ENCODE assay signal across 8 cellular contexts in genomic region chr12:121626087-121626852, GRCh38. TPM values are rescaled to one million over a fixed set of nuclear protein-coding genes. Genes with fewer than 3 reads are reported as not detected.
A peak's percentile ranks its signal among the peaks of the same experiment; 100 is the strongest.
DNase-seq lines count a peak whose midpoint lies in the region; ATAC-seq, FAIRE-seq and TF ChIP-seq lines count a peak whose summit lies in the region.

TSS of gene ORAI1 (plus strand) at chr12:121626530.

- ATAC-seq in GM18907 (IDR thresholded peaks at IDR 0.05; ENCODE audit: unreplicated experiment) (peak; percentile 73), HG03159 (IDR thresholded peaks at IDR 0.05; ENCODE audit: unreplicated experiment) (peak; percentile 70), WTC11 (peak; percentile 72)

- peak within 1 kb of the TSS; percentile 81 for H3K4me3 Mint-ChIP-seq in WTC11
- peak within 1 kb of the TSS; percentile 93 to 96 (median 95) for H3K4me3 Mint-ChIP-seq in immature natural killer cell

- H3K36me3 Mint-ChIP-seq in WTC11 = peaks cover 6% of the 10 kb centered on the region; the same call in 1 of the 2 replicates
- H3K36me3 Mint-ChIP-seq in immature natural killer cell = peaks cover 0 to 4% (median 4%) of the 10 kb centered on the region in 3 donors

- no peaks in the 10 kb centered on the region for H3K36me3 ChIP-seq in bronchial epithelial cell (ENCODE audit: control insufficient read depth, insufficient read depth, low read length)

- H3K9me3 Mint-ChIP-seq in WTC11 = no peaks in the 10 kb centered on the region
- no peaks in the 10 kb centered on the region for H3K9me3 Mint-ChIP-seq in immature natural killer cell

- H3K4me3 ChIP-seq in AG04450 (ENCODE audit: low read depth, low read length) (peak within 1 kb of the TSS; percentile 70), bronchial epithelial cell (ENCODE audit: low read depth, low read length) (peak within 1 kb of the TSS; percentile 72)

- POLR2A ChIA-PET in AG04450 (lab: Yijun Ruan, JAX) = interaction anchor here (0.7 to 1.5 kb wide), 7 partner anchors 44 to 93 kb away, joined by 3 to 8 read pairs (median 4); no protein-coding TSS in a partner anchor
- POLR2A ChIA-PET in WTC11 (lab: Charles Lee) = interaction anchor here (0.6 to 4.3 kb wide), 12 partner anchors 12 to 183 kb away, joined by 3 to 73 read pairs (median 4); partner anchors contain the start of genes KDM2B, MORN3 and TMEM120B

- peaks cover 49% of the 10 kb centered on the region for H3K4me1 Mint-ChIP-seq in WTC11
- peaks cover 52 to 56% of the 10 kb centered on the region in 2 donors for H3K4me1 Mint-ChIP-seq in immature natural killer cell

- FAIRE-seq in bronchial epithelial cell (lab: Jason Lieb, UNC) = no peak

- peak within 1 kb of the TSS; percentile 68 for H3K27ac ChIP-seq in AG04450 (ENCODE audit: low read depth, low read length)

- H3K27ac Mint-ChIP-seq in WTC11 (peak within 1 kb of the TSS; percentile 80), immature natural killer cell (peak within 1 kb of the TSS; percentile 94 to 99 (median 98))

- no peaks in the 10 kb centered on the region for H3K27me3 ChIP-seq in AG04450 (ENCODE audit: control insufficient read depth, insufficient read depth, low read length)
- H3K27me3 ChIP-seq in bronchial epithelial cell (ENCODE audit: control insufficient read depth, insufficient read depth, low read length) = no peaks in the 10 kb centered on the region

- CTCF ChIA-PET in AG04450 (lab: Charles Lee) = interaction anchor here (0.7 to 5.5 kb wide), 10 partner anchors 9 to 127 kb away, joined by 3 to 60 read pairs (median 4); partner anchors contain the start of gene MORN3
- CTCF ChIA-PET in WTC11 (lab: Charles Lee) = interaction anchor here (1.0 to 6.6 kb wide), 19 partner anchors 10 to 126 kb away, joined by 3 to 67 read pairs (median 7); partner anchors contain the start of genes KDM2B and MORN3

- DNase-seq in AG04450 (ENCODE audit: low read depth, low spot score) = peak; percentile 73
- DNase-seq in NCI-H226 = peak; percentile 85
- DNase-seq in WTC11 (ENCODE audit: low spot score) = peak; percentile 96
- DNase-seq in bronchial epithelial cell (ENCODE audit: low read depth) = peak; percentile 71
- DNase-seq in immature natural killer cell = peak; percentile 97
- DNase-seq in smooth muscle cell of the brain vasculature (ENCODE audit: low read depth, low spot score) = peak; percentile 81

- H3K27me3 Mint-ChIP-seq in WTC11 (ENCODE audit: low read depth) (no peaks in the 10 kb centered on the region), immature natural killer cell (ENCODE audit: low read depth in 3 of 3) (peaks cover 23 to 30% (median 23%) of the 10 kb centered on the region in 3 donors)

- no peak for TF ChIP-seq CTCF in AG04450 (IDR thresholded peaks at IDR 0.05; ENCODE audit: low read depth, low read length)
- no peak for TF ChIP-seq CTCF in WTC11 (IDR thresholded peaks at IDR 0.05)
- no peak for TF ChIP-seq CTCF in bronchial epithelial cell (IDR thresholded peaks at IDR 0.05; ENCODE audit: insufficient read depth, low read length, severe bottlenecking)

- no peaks in the 10 kb centered on the region; the same call in 1 of the 2 replicates for H3K9me3 ChIP-seq in AG04450 (ENCODE audit: control insufficient read depth, insufficient read depth, low read length)

TF ChIP-seq in WTC11, 78 proteins besides CTCF, POLR2A, EP300 and RAD21:
- TF ChIP-seq SP1 (CRISPR knock-in tag; conservative IDR thresholded peaks at IDR 0.05) (peak; percentile 94), GABPB1 (CRISPR knock-in tag; IDR thresholded peaks at IDR 0.05) (peak; percentile 14; the same call in 1 of the 2 replicates), TEAD1 (CRISPR knock-in tag; IDR thresholded peaks at IDR 0.05) (0 out of 2 replicates have a peak, but pooled peaks have one; percentile 17), TEAD4 (CRISPR knock-in tag; IDR thresholded peaks at IDR 0.05) (no peak), FOXK1 (CRISPR knock-in tag; IDR thresholded peaks at IDR 0.05) (peak; percentile 87), USF1 (CRISPR knock-in tag; IDR thresholded peaks at IDR 0.05) (peak; percentile 98), ZNF423 (CRISPR knock-in tag; IDR thresholded peaks at IDR 0.05) (peak; percentile 55), AR (CRISPR knock-in tag; IDR thresholded peaks at IDR 0.05) (no peak), ZNF416 (CRISPR knock-in tag; IDR thresholded peaks at IDR 0.05) (0 out of 2 replicates have a peak, but pooled peaks have one; percentile 16)
- TF ChIP-seq, protein P1, sequence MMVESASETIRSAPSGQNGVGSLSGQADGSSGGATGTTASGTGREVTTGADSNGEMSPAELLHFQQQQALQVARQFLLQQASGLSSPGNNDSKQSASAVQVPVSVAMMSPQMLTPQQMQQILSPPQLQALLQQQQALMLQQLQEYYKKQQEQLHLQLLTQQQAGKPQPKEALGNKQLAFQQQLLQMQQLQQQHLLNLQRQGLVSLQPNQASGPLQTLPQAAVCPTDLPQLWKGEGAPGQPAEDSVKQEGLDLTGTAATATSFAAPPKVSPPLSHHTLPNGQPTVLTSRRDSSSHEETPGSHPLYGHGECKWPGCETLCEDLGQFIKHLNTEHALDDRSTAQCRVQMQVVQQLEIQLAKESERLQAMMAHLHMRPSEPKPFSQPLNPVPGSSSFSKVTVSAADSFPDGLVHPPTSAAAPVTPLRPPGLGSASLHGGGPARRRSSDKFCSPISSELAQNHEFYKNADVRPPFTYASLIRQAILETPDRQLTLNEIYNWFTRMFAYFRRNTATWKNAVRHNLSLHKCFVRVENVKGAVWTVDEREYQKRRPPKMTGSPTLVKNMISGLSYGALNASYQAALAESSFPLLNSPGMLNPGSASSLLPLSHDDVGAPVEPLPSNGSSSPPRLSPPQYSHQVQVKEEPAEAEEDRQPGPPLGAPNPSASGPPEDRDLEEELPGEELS (CRISPR knock-in tag; IDR thresholded peaks at IDR 0.05) = no peak; the same call in 1 of the 2 replicates
- TF ChIP-seq, protein P2, sequence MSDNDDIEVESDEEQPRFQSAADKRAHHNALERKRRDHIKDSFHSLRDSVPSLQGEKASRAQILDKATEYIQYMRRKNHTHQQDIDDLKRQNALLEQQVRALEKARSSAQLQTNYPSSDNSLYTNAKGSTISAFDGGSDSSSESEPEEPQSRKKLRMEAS (CRISPR knock-in tag; IDR thresholded peaks at IDR 0.05) = peak; percentile 67
- TF ChIP-seq, protein P3, sequence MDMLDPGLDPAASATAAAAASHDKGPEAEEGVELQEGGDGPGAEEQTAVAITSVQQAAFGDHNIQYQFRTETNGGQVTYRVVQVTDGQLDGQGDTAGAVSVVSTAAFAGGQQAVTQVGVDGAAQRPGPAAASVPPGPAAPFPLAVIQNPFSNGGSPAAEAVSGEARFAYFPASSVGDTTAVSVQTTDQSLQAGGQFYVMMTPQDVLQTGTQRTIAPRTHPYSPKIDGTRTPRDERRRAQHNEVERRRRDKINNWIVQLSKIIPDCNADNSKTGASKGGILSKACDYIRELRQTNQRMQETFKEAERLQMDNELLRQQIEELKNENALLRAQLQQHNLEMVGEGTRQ (CRISPR knock-in tag; IDR thresholded peaks at IDR 0.05) = peak; percentile 99
- TF ChIP-seq, protein P4, sequence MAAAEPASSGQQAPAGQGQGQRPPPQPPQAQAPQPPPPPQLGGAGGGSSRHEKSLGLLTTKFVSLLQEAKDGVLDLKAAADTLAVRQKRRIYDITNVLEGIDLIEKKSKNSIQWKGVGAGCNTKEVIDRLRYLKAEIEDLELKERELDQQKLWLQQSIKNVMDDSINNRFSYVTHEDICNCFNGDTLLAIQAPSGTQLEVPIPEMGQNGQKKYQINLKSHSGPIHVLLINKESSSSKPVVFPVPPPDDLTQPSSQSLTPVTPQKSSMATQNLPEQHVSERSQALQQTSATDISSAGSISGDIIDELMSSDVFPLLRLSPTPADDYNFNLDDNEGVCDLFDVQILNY (CRISPR knock-in tag; IDR thresholded peaks at IDR 0.05) = peak; percentile 54; the same call in 1 of the 2 replicates

RNA-seq across cellular contexts. Expression of gene ORAI1, which starts in this region (rescaled TPM):
- 13.6 and 19.0 TPM in 2 replicates for polyA plus RNA-seq in AG04450 (2011; rRNA removed)
- polyA minus RNA-seq in AG04450 (2011; rRNA and poly(A)+ RNA removed) = 6.6 and 10.8 TPM in 2 replicates
- total RNA-seq in WTC11 (2021) = 27.7 to 28.9 TPM (median 28.6 TPM) in 3 replicates
- 8.7 and 11.1 TPM in 2 replicates for total RNA-seq in bronchial epithelial cell
- polyA plus RNA-seq in immature natural killer cell = 100 to 1,000 TPM; 145 to 216 (median 183) TPM

Comparison
In these comparisons a context has a peak if more than half of its experiments do, and no peak if none do; other contexts are left out.
1. Peak in every context shown above with its lines: DNase-seq, ATAC-seq, H3K4me3 ChIP-seq and H3K27ac ChIP-seq.